Comparison of ENCODE assay signal across 17 cellular contexts in the genomic region with DNA sequence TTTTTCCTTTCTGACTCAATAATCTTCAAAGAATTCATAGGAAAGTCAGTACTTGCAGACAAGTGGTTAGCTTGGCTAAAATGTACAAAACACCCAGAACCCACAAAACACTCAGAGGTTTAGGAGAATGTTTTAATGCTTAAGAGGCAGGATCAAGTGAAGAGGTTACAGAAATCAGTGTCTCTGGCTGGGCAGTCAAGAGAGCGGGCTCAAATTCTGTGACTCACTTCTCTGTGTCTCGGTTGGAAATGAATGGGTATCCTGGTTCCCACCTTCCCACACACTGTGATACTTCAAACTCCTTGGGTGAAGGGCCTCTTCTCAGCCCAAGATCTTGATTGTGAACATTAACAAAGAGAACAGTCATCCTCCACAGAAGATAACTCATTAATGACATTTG. TPM values are rescaled to one million over a fixed set of nuclear protein-coding genes. Genes with fewer than 3 reads are reported as not detected.
DNase-seq lines count a peak whose midpoint lies in the region; ATAC-seq and TF ChIP-seq lines count a peak whose summit lies in the region.
"Had no signal": no experiment of that assay in that cellular context is flagged by ENCODE, and none has a peak within 500 bp of the region (broad histone marks: within the 10 kb centered on the region; RNA-seq: fewer than 3 reads in every experiment).

No MANE protein-coding gene starts in this region.

- peaks cover 21% of the 10 kb centered on the region for H3K36me3 ChIP-seq in IMR-90 (ENCODE audit: control insufficient read depth, insufficient read depth, low read length)

- intact Hi-C loops in activated CD8-positive, alpha-beta T cell treated with anti-CD3 and anti-CD28 coated beads for 36 hours (cut with micrococcal nuclease): loop anchor here (2.0 kb wide), 1 partner anchor 38 kb away; no protein-coding TSS in a partner anchor
- intact Hi-C loops in IMR-90 (cut with micrococcal nuclease): loop anchor here (1.0 to 2.0 kb wide), 3 partner anchors 38 to 222 kb away; no protein-coding TSS in a partner anchor

- no peaks in the 10 kb centered on the region for H3K9me3 ChIP-seq in IMR-90 (ENCODE audit: control insufficient read depth, insufficient read depth, low read length)
- H3K9me3 ChIP-seq: A549, Peyer's patch, tibial artery had no signal

- peaks cover 8% of the 10 kb centered on the region for H4K20me1 ChIP-seq in IMR-90 (ENCODE audit: insufficient read depth, low read length)

- DNase-seq in activated CD8-positive, alpha-beta T cell treated with anti-CD3 and anti-CD28 coated beads for 36 hours: peak; percentile 15
- no peak for DNase-seq in activated CD8-positive, alpha-beta T cell treated with anti-CD3 and anti-CD28 coated beads, Interleukin-2, amount 10 ng/mL, durations not matched to agents 7 days and 5 days
- DNase-seq in IMR-90: peak; percentile 64
- DNase-seq in fibroblast of peridontal ligament (ENCODE audit: extremely low read depth): peak; percentile 6
- DNase-seq in cerebellum (ENCODE audit: low spot score): no peak
- DNase-seq in NOMO-1 treated with dmso at 0.1 percent for 144 hours (lab: John Stamatoyannopoulos, UW; ENCODE audit: unreplicated experiment): no peak
- no peak for DNase-seq in effector memory CD8-positive, alpha-beta T cell
- DNase-seq: Calu3, NCI-H446 treated with DMSO at 0.1 percent for 48 hours, Peyer's patch, tibial artery had no signal

- H4K5ac ChIP-seq in IMR-90 (ENCODE audit: low read depth, low read length): no peak overlapping the region

- H3K4me2 ChIP-seq in IMR-90 (ENCODE audit: low read depth, low read length): no peak overlapping the region
- H3K4me2 ChIP-seq: A549 had no signal

- H2BK20ac ChIP-seq in IMR-90 (ENCODE audit: low read depth, low read length): no peak overlapping the region

- H3K27ac Mint-ChIP-seq in activated CD8-positive, alpha-beta T cell treated with anti-CD3 and anti-CD28 coated beads for 36 hours: no peak overlapping the region
- no peak overlapping the region for H3K27ac Mint-ChIP-seq in activated CD8-positive, alpha-beta T cell treated with anti-CD3 and anti-CD28 coated beads, Interleukin-2, amount 10 ng/mL, durations not matched to agents 7 days and 5 days
- H3K27ac Mint-ChIP-seq in stimulated activated memory B cell treated with anti-CD40 and anti-IgM and Interleukin-4, amounts not matched to agents 10 μg/mL and 1 μg/mL and 100 μg/mL, for 72 hours: peak overlapping the region; percentile 92
- no peak overlapping the region for H3K27ac Mint-ChIP-seq in effector memory CD8-positive, alpha-beta T cell

- ATAC-seq in activated CD8-positive, alpha-beta T cell treated with anti-CD3 and anti-CD28 coated beads for 36 hours: peak; percentile 64
- no peak for ATAC-seq in activated CD8-positive, alpha-beta T cell treated with anti-CD3 and anti-CD28 coated beads, Interleukin-2, amount 10 ng/mL, durations not matched to agents 7 days and 5 days
- ATAC-seq in IMR-90 (ENCODE audit: low read depth): peak; percentile 41
- no peak for ATAC-seq in stimulated activated memory B cell treated with anti-CD40 and anti-IgM and Interleukin-4, amounts not matched to agents 10 μg/mL and 1 μg/mL and 100 μg/mL, for 72 hours
- no peak for ATAC-seq in effector memory CD8-positive, alpha-beta T cell (replicated peaks)
- ATAC-seq: A549, HepG2 had no signal

- H3K4me1 Mint-ChIP-seq in activated CD8-positive, alpha-beta T cell treated with anti-CD3 and anti-CD28 coated beads for 36 hours (ENCODE audit: low read depth): peaks cover 26% of the 10 kb centered on the region
- H3K4me1 Mint-ChIP-seq in activated CD8-positive, alpha-beta T cell treated with anti-CD3 and anti-CD28 coated beads, Interleukin-2, amount 10 ng/mL, durations not matched to agents 7 days and 5 days (ENCODE audit: low read depth): peaks cover 17% of the 10 kb centered on the region
- H3K4me1 Mint-ChIP-seq in stimulated activated memory B cell treated with anti-CD40 and anti-IgM and Interleukin-4, amounts not matched to agents 10 μg/mL and 1 μg/mL and 100 μg/mL, for 72 hours: peaks cover 93% of the 10 kb centered on the region
- H3K4me1 Mint-ChIP-seq in effector memory CD8-positive, alpha-beta T cell (ENCODE audit: low read depth in 2 of 2): peaks cover 6 to 12% of the 10 kb centered on the region in 2 donors

- no TSS peak for BruUV-seq in IMR-90 (replicated peaks; lab: Mats Ljungman, UMichigan)

- H3K18ac ChIP-seq in IMR-90 (ENCODE audit: low read depth, low read length): no peak overlapping the region

- H3K23ac ChIP-seq in IMR-90 (ENCODE audit: low read depth, low read length): no peak overlapping the region

- no peak overlapping the region for H3K9ac ChIP-seq in IMR-90 (ENCODE audit: low read depth, low read length)

- no peaks in the 10 kb centered on the region for H3K9me3 Mint-ChIP-seq in activated CD8-positive, alpha-beta T cell treated with anti-CD3 and anti-CD28 coated beads for 36 hours
- no peaks in the 10 kb centered on the region for H3K9me3 Mint-ChIP-seq in activated CD8-positive, alpha-beta T cell treated with anti-CD3 and anti-CD28 coated beads, Interleukin-2, amount 10 ng/mL, durations not matched to agents 7 days and 5 days (ENCODE audit: insufficient read depth)
- H3K9me3 Mint-ChIP-seq in stimulated activated memory B cell treated with anti-CD40 and anti-IgM and Interleukin-4, amounts not matched to agents 10 μg/mL and 1 μg/mL and 100 μg/mL, for 72 hours: no peaks in the 10 kb centered on the region
- H3K9me3 Mint-ChIP-seq in effector memory CD8-positive, alpha-beta T cell: no peaks in the 10 kb centered on the region

- H3K4me3 ChIP-seq in IMR-90 (ENCODE audit: insufficient read depth, low read depth, low read length): no peak overlapping the region
- H3K4me3 ChIP-seq: A549 had no signal

- no peak for TF ChIP-seq CTCF in activated CD8-positive, alpha-beta T cell treated with anti-CD3 and anti-CD28 coated beads for 36 hours (IDR thresholded peaks at IDR 0.05)
- TF ChIP-seq CTCF in IMR-90 (conservative IDR thresholded peaks at IDR 0.05; ENCODE audit: low read depth, low read length): no peak

- no peak overlapping the region for H2BK5ac ChIP-seq in IMR-90 (ENCODE audit: low read depth, low read length, poor library complexity, severe bottlenecking)

- peaks cover 13% of the 10 kb centered on the region for H3K27me3 ChIP-seq in IMR-90 (ENCODE audit: control insufficient read depth, insufficient read depth, low read length)
- H3K27me3 ChIP-seq: Peyer's patch, tibial artery had no signal

- H2AK9ac ChIP-seq in IMR-90 (replicated peaks; ENCODE audit: low read depth, low read length, poor library complexity): no peak overlapping the region

- in situ Hi-C loops in IMR-90 (cut with MboI; ENCODE audit: low sequenced_read_pairs): no loop called here

- no peak overlapping the region for H4K8ac ChIP-seq in IMR-90 (ENCODE audit: low read depth in 2 of 2, low read length in 2 of 2)

- CTCF ChIA-PET in activated CD8-positive, alpha-beta T cell treated with anti-CD3 and anti-CD28 coated beads for 36 hours (lab: Charles Lee): interaction anchor here (0.9 to 9.8 kb wide), 3 partner anchors 10 to 37 kb away, joined by 3 to 59 read pairs (median 16); partner anchors contain the start of gene DTX4
- CTCF ChIA-PET in activated CD8-positive, alpha-beta T cell treated with anti-CD3 and anti-CD28 coated beads, Interleukin-2, amount 10 ng/mL, durations not matched to agents 7 days and 5 days (lab: Charles Lee): interaction anchor here (3.1 kb wide), 1 partner anchor 38 kb away, joined by 12 read pairs; the partner anchor contains the start of gene DTX4
- CTCF ChIA-PET in IMR-90 (lab: Yijun Ruan, JAX): interaction anchor here (0.7 to 2.8 kb wide), 6 partner anchors 22 to 212 kb away, joined by 3 to 8 read pairs (median 3); partner anchors contain the start of gene DTX4

- H2AFZ ChIP-seq in IMR-90 (replicated peaks; ENCODE audit: low read length, poor library complexity): no peak overlapping the region

- H3K27ac ChIP-seq in IMR-90 (ENCODE audit: insufficient read depth, low read length): no peak overlapping the region
- H3K27ac ChIP-seq: A549 had no signal

- no peak overlapping the region for H4K91ac ChIP-seq in IMR-90 (ENCODE audit: insufficient read depth, low read depth, low read length)

- no peak overlapping the region for H3K56ac ChIP-seq in IMR-90 (ENCODE audit: extremely low read depth, insufficient read depth, low read length)

- peaks cover 13% of the 10 kb centered on the region for H3K4me1 ChIP-seq in IMR-90 (ENCODE audit: control insufficient read depth, insufficient read depth, low read length)
- H3K4me1 ChIP-seq: A549 had no signal

- no peaks in the 10 kb centered on the region for H3K79me1 ChIP-seq in IMR-90 (ENCODE audit: low read depth in 1 of 2, low read length in 2 of 2)

- TF ChIP-seq POLR2A in IMR-90 (IDR thresholded peaks at IDR 0.05; ENCODE audit: low read depth, low read length): no peak

- POLR2A ChIA-PET in activated CD8-positive, alpha-beta T cell treated with anti-CD3 and anti-CD28 coated beads for 36 hours (lab: Charles Lee): no interaction called here
- POLR2A ChIA-PET in activated CD8-positive, alpha-beta T cell treated with anti-CD3 and anti-CD28 coated beads, Interleukin-2, amount 10 ng/mL, durations not matched to agents 7 days and 5 days (lab: Charles Lee): no interaction called here
- POLR2A ChIA-PET in IMR-90 (lab: Charles Lee; ENCODE audit: unreplicated experiment): no interaction called here

- TF ChIP-seq RAD21 in IMR-90 (IDR thresholded peaks at IDR 0.05; ENCODE audit: low read length): no peak

- dilution Hi-C loops in IMR-90 (cut with HindIII; ENCODE audit: low sequenced_read_pairs, unreplicated experiment): no loop called here

- H3K36me3 Mint-ChIP-seq in activated CD8-positive, alpha-beta T cell treated with anti-CD3 and anti-CD28 coated beads for 36 hours (ENCODE audit: low read depth): no peaks in the 10 kb centered on the region
- no peaks in the 10 kb centered on the region for H3K36me3 Mint-ChIP-seq in activated CD8-positive, alpha-beta T cell treated with anti-CD3 and anti-CD28 coated beads, Interleukin-2, amount 10 ng/mL, durations not matched to agents 7 days and 5 days (ENCODE audit: low read depth)
- peaks cover 16% of the 10 kb centered on the region for H3K36me3 Mint-ChIP-seq in stimulated activated memory B cell treated with anti-CD40 and anti-IgM and Interleukin-4, amounts not matched to agents 10 μg/mL and 1 μg/mL and 100 μg/mL, for 72 hours
- no peaks in the 10 kb centered on the region for H3K36me3 Mint-ChIP-seq in effector memory CD8-positive, alpha-beta T cell (ENCODE audit: insufficient read depth)

- no CpG with 5 or more reads among the region's 2 CpGs for WGBS in IMR-90 (ENCODE audit: extremely low coverage in 2 of 2, insufficient read length in 1 of 2), 2 experiments

- H3K27me3 Mint-ChIP-seq in activated CD8-positive, alpha-beta T cell treated with anti-CD3 and anti-CD28 coated beads for 36 hours: peaks cover 11% of the 10 kb centered on the region
- H3K27me3 Mint-ChIP-seq in activated CD8-positive, alpha-beta T cell treated with anti-CD3 and anti-CD28 coated beads, Interleukin-2, amount 10 ng/mL, durations not matched to agents 7 days and 5 days (ENCODE audit: low read depth): peaks cover 29% of the 10 kb centered on the region
- H3K27me3 Mint-ChIP-seq in stimulated activated memory B cell treated with anti-CD40 and anti-IgM and Interleukin-4, amounts not matched to agents 10 μg/mL and 1 μg/mL and 100 μg/mL, for 72 hours: no peaks in the 10 kb centered on the region
- H3K27me3 Mint-ChIP-seq in effector memory CD8-positive, alpha-beta T cell: peaks cover 23 to 25% of the 10 kb centered on the region in 2 donors

- H2BK15ac ChIP-seq in IMR-90 (ENCODE audit: low read depth, low read length): no peak overlapping the region

- no peak overlapping the region for H3K4me3 Mint-ChIP-seq in activated CD8-positive, alpha-beta T cell treated with anti-CD3 and anti-CD28 coated beads for 36 hours
- H3K4me3 Mint-ChIP-seq in activated CD8-positive, alpha-beta T cell treated with anti-CD3 and anti-CD28 coated beads, Interleukin-2, amount 10 ng/mL, durations not matched to agents 7 days and 5 days: no peak overlapping the region
- H3K4me3 Mint-ChIP-seq in stimulated activated memory B cell treated with anti-CD40 and anti-IgM and Interleukin-4, amounts not matched to agents 10 μg/mL and 1 μg/mL and 100 μg/mL, for 72 hours: peak overlapping the region; percentile 93
- H3K4me3 Mint-ChIP-seq in effector memory CD8-positive, alpha-beta T cell: no peak overlapping the region

- H3K9me1 ChIP-seq in IMR-90 (ENCODE audit: insufficient read depth, low read length): peaks cover 15% of the 10 kb centered on the region; the same call in 1 of the 2 replicates

- H3K14ac ChIP-seq in IMR-90 (replicated peaks; ENCODE audit: low read depth, low read length): no peak overlapping the region

- no peak overlapping the region for H2AK5ac ChIP-seq in IMR-90 (ENCODE audit: low read depth, low read length)

- H2BK120ac ChIP-seq in IMR-90 (ENCODE audit: low read depth, low read length): no peak overlapping the region

- no peak overlapping the region for H3K4ac ChIP-seq in IMR-90 (ENCODE audit: low read depth, low read length)

RNA-seq across cellular contexts. Expression of gene MPEG1, which starts 3.8 kb away (rescaled TPM):
- not detected for total RNA-seq in activated CD8-positive, alpha-beta T cell treated with anti-CD3 and anti-CD28 coated beads for 36 hours
- total RNA-seq in activated CD8-positive, alpha-beta T cell treated with anti-CD3 and anti-CD28 coated beads, Interleukin-2, amount 10 ng/mL, durations not matched to agents 7 days and 5 days: not detected
- total RNA-seq in IMR-90 (2012; rRNA removed): not detected in 2 replicates
- polyA plus RNA-seq in IMR-90 (2012; rRNA removed): not detected in 2 replicates
- not detected in 2 replicates for polyA plus RNA-seq in IMR-90 (2012; cell fraction: cytosol; rRNA removed)
- not detected in 2 replicates for polyA plus RNA-seq in IMR-90 (2012; cell fraction: nucleus; rRNA removed; ENCODE audit: low replicate concordance)
- 2.3 TPM for total RNA-seq in cerebellum
- total RNA-seq: activated CD8-positive, alpha-beta memory T cell treated with anti-CD3 and anti-CD28 coated beads for 36 hours; Calu3; dermis microvascular lymphatic vessel endothelial cell; HepG2; pulmonary artery endothelial cell had no signal
- polyA plus RNA-seq: A549, HepG2 had no signal

RNA-seq across cellular contexts. Expression of gene DTX4, which starts 37.0 kb away (rescaled TPM):
- under 1 TPM; 0.16 to 0.29 TPM for total RNA-seq in activated CD8-positive, alpha-beta T cell treated with anti-CD3 and anti-CD28 coated beads for 36 hours
- under 1 TPM; 0.18 to 0.45 TPM for total RNA-seq in activated CD8-positive, alpha-beta T cell treated with anti-CD3 and anti-CD28 coated beads, Interleukin-2, amount 10 ng/mL, durations not matched to agents 7 days and 5 days
- 2.5 and 2.7 TPM in 2 replicates for total RNA-seq in IMR-90 (2012; rRNA removed)
- polyA plus RNA-seq in IMR-90 (2012; rRNA removed): 3.0 and 3.1 TPM in 2 replicates
- polyA plus RNA-seq in IMR-90 (2012; cell fraction: cytosol; rRNA removed): 1.1 and 1.5 TPM in 2 replicates
- 3.8 and 4.2 TPM in 2 replicates for polyA plus RNA-seq in IMR-90 (2012; cell fraction: nucleus; rRNA removed; ENCODE audit: low replicate concordance)
- 38.7 TPM for total RNA-seq in cerebellum

Comparison
In these comparisons a context has a peak if more than half of its experiments do, and no peak if none do; other contexts are left out.
1. ATAC-seq: peak in activated CD8-positive, alpha-beta T cell treated with anti-CD3 and anti-CD28 coated beads for 36 hours (single experiment) and IMR-90 (single experiment); none in activated CD8-positive, alpha-beta T cell treated with anti-CD3 and anti-CD28 coated beads, Interleukin-2, amount 10 ng/mL, durations not matched to agents 7 days and 5 days (single experiment), stimulated activated memory B cell treated with anti-CD40 and anti-IgM and Interleukin-4, amounts not matched to agents 10 μg/mL and 1 μg/mL and 100 μg/mL, for 72 hours (single experiment) and effector memory CD8-positive, alpha-beta T cell (single experiment).
2. DNase-seq: peak in activated CD8-positive, alpha-beta T cell treated with anti-CD3 and anti-CD28 coated beads for 36 hours (single experiment), IMR-90 (single experiment) and fibroblast of peridontal ligament (single experiment); none in activated CD8-positive, alpha-beta T cell treated with anti-CD3 and anti-CD28 coated beads, Interleukin-2, amount 10 ng/mL, durations not matched to agents 7 days and 5 days (single experiment), cerebellum (single experiment), NOMO-1 treated with dmso at 0.1 percent for 144 hours (single experiment) and effector memory CD8-positive, alpha-beta T cell (0 of 3).
3. RNA of gene DTX4, which starts 37.0 kb away (total RNA-seq): 38.7 TPM in cerebellum (single experiment); 2.5 to 2.7 TPM in IMR-90, 0.18 to 0.45 TPM in activated CD8-positive, alpha-beta T cell treated with anti-CD3 and anti-CD28 coated beads, Interleukin-2, amount 10 ng/mL, durations not matched to agents 7 days and 5 days and 0.16 to 0.29 TPM in activated CD8-positive, alpha-beta T cell treated with anti-CD3 and anti-CD28 coated beads for 36 hours; every median in the first group is over 10 times any median in the second.